In genomic region chr13:63853816-63854215, GRCh38 we compare ENCODE assay signal across 20 cellular contexts.
A peak's percentile ranks its signal among the peaks of the same experiment; 100 is the strongest.
DNase-seq lines count a peak whose midpoint lies in the region; ATAC-seq, FAIRE-seq and TF ChIP-seq lines count a peak whose summit lies in the region.
"Had no signal": no experiment of that assay in that cellular context is flagged by ENCODE, and none has a peak within 500 bp of the region (broad histone marks: within the 10 kb centered on the region; RNA-seq: fewer than 3 reads in every experiment).

No MANE protein-coding gene starts in this region.

- H2AFZ ChIP-seq in SU-DHL-6 (ENCODE audit: low read depth, low read length, severe bottlenecking), result peak overlapping the region; percentile 76
- H2AFZ ChIP-seq: GM23248 had no signal

- no peaks in the 10 kb centered on the region for H3K4me1 ChIP-seq in HEK293 (ENCODE audit: control insufficient read depth, insufficient read depth, low read length)
- no peaks in the 10 kb centered on the region for H3K4me1 ChIP-seq in pancreas
- H3K4me1 ChIP-seq: A549, Caco-2 had no signal

- TF ChIP-seq CTCF in HEK293 (tag by site-specific recombination; IDR thresholded peaks at IDR 0.05), result no peak
- no peak for TF ChIP-seq CTCF in SU-DHL-6 (IDR thresholded peaks at IDR 0.05; ENCODE audit: insufficient read depth, low read length, poor library complexity, severe bottlenecking)
- TF ChIP-seq CTCF in pancreas (IDR thresholded peaks at IDR 0.05), result no peak

- CTCF ChIA-PET in HEK293 (lab: Yijun Ruan, JAX), result no interaction called here

- 0 out of 2 replicates have a peak, but pooled peaks cover 6% of the 10 kb centered on the region for H3F3A ChIP-seq in SU-DHL-6 (ENCODE audit: insufficient read depth)

- no peak for FAIRE-seq in pancreas (lab: Jason Lieb, UNC)
- FAIRE-seq: A549, GM12892, GM19239, H1 had no signal

- intact Hi-C loops in left ventricle myocardium superior (cut with micrococcal nuclease) (no loop called here), pancreas (cut with DNase I) (no loop called here)

- H3K27me3 ChIP-seq in SU-DHL-6 (ENCODE audit: low read length) (no peaks in the 10 kb centered on the region), pancreas (no peaks in the 10 kb centered on the region)

- H3K4me3 ChIP-seq in HEK293 (ENCODE audit: low read depth, low read length) (no peak overlapping the region), SU-DHL-6 (ENCODE audit: insufficient read depth, low read length, poor library complexity, severe bottlenecking) (no peak overlapping the region), pancreas (no peak overlapping the region)
- H3K4me3 ChIP-seq: A549, GM23248 had no signal

- WGBS in pancreas, 2 donors, result 64 to 92% methylated on average over 2 of the region's 2 CpGs

- DNase-seq in NCI-H2227 (lab: John Stamatoyannopoulos, UW; ENCODE audit: unreplicated experiment) (peak; percentile 5), left ventricle myocardium superior (no peak), T-helper 2 cell (no peak), pancreas (no peak)
- DNase-seq: 8988T; C1 segment of cervical spinal cord; Caco-2; CD4-positive, alpha-beta memory T cell; DMS153; DND-41; GM23248; H7; HCEC 1CT had no signal

- no peaks in the 10 kb centered on the region for H3K36me3 ChIP-seq in HEK293 (ENCODE audit: control insufficient read depth in 2 of 2, insufficient read depth in 1 of 2, low read length in 2 of 2)
- no peaks in the 10 kb centered on the region for H3K36me3 ChIP-seq in SU-DHL-6 (ENCODE audit: low read length)
- no peaks in the 10 kb centered on the region for H3K36me3 ChIP-seq in pancreas

- no peaks in the 10 kb centered on the region for H4K20me1 ChIP-seq in SU-DHL-6 (ENCODE audit: low read depth, low read length)

- H3K9me3 ChIP-seq in HEK293 (ENCODE audit: control insufficient read depth, insufficient read depth, low read depth, low read length) (no peaks in the 10 kb centered on the region), SU-DHL-6 (ENCODE audit: insufficient read depth, low read length) (no peaks in the 10 kb centered on the region), pancreas (no peaks in the 10 kb centered on the region)
- H3K9me3 ChIP-seq: A549, Caco-2 had no signal

- no peaks in the 10 kb centered on the region for H3K79me2 ChIP-seq in SU-DHL-6 (ENCODE audit: insufficient read depth, low read length)

- H3K4me2 ChIP-seq in SU-DHL-6 (ENCODE audit: low read depth, low read length, poor library complexity, severe bottlenecking), result no peak overlapping the region
- H3K4me2 ChIP-seq: A549 had no signal

- ATAC-seq in left ventricle myocardium superior (no peak), pancreas (no peak)
- no peak for ATAC-seq in activated CD4-positive, CD25-positive, alpha-beta regulatory T cell treated with anti-CD3 and anti-CD28 coated beads, Interleukin-2, amount 50 U/mL, for 24 hours
- ATAC-seq: A549 had no signal

- H3K9me2 ChIP-seq in SU-DHL-6 (replicated peaks; ENCODE audit: insufficient read depth, low read length), result no peaks in the 10 kb centered on the region

- POLR2A ChIA-PET in HEK293 (lab: Yijun Ruan, JAX), result no interaction called here

- H3K27ac ChIP-seq in HEK293 (ENCODE audit: extremely low read depth, low read depth, low read length) (no peak overlapping the region), SU-DHL-6 (ENCODE audit: low read depth, low read length) (no peak overlapping the region), pancreas (no peak overlapping the region)
- H3K27ac ChIP-seq: A549, GM23248 had no signal

- no peak overlapping the region for H3K9ac ChIP-seq in SU-DHL-6 (ENCODE audit: low read length)
- H3K9ac ChIP-seq: GM23248 had no signal

TF ChIP-seq in HEK293, 187 proteins besides CTCF, POLR2A, EP300 and RAD21:
- TF ChIP-seq TCF7L2 (IDR thresholded peaks at IDR 0.05; ENCODE audit: borderline replicate concordance, low read depth, low read length) (peak; percentile 82; the same call in 1 of the 2 replicates), ZNF394 (tag by site-specific recombination; IDR thresholded peaks at IDR 0.05; ENCODE audit: borderline replicate concordance) (no peak), ZNF654 (tag by site-specific recombination; IDR thresholded peaks at IDR 0.05; ENCODE audit: low read depth) (no peak), ZNF692 (tag by site-specific recombination; IDR thresholded peaks at IDR 0.05) (no peak), SP3 (tag by site-specific recombination; IDR thresholded peaks at IDR 0.05) (no peak)
TF ChIP-seq in HEK293: peak in this region for 1.
